ENCODE assay signal across 8 cellular contexts in the genomic region with DNA sequence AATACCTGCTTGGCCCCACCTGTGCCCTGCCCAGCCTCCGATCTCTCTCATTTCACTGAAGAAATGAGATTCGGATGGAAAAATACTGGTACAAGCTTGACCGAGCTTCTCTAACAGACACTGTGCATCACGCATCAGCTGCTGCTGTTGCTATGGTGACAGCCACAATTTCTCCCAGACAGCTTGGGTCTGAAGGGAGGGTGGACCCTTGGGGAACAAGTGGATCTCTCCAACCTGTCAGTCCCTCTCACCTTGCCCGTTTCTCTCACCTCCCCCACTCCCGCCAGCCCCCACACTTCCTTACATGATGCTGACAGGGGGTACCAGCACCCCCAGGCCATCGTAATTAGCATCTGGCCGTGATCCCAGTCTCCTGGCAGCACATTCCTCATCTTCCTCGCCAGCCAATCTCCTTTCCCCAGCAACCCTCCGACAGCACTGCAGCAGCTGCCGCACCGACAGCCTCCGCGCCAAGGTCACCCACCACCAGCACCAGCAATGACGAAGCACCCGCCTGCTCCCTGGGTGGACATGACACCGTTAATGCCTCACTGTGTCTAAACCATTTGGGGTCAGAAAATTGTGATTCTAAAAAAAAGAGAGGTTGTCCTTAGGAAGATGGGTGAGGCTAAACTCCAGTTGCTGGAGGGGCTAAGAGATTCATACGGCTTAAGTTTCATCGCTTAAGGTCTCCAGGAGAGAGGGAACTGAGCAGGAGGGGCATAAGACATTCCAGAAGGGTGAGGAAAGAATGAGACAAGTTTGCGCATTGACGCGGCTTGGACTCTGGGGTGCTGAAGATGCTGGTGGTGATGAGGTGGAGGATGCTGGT. TPM values are rescaled to one million over a fixed set of nuclear protein-coding genes. Genes with fewer than 3 reads are reported as not detected.
DNase-seq lines count a peak whose midpoint lies in the region; ATAC-seq and TF ChIP-seq lines count a peak whose summit lies in the region.

No MANE protein-coding gene starts in this region.

- no peaks in the 10 kb centered on the region for H3K36me3 ChIP-seq in uterus
- H3K36me3 ChIP-seq in effector memory CD4-positive, alpha-beta T cell (ENCODE audit: control insufficient read depth, insufficient read depth, low read length), result no peaks in the 10 kb centered on the region

- DNase-seq in activated CD4-positive, alpha-beta memory T cell treated with anti-CD3 and anti-CD28 coated beads for 36 hours, result peak; percentile 37
- DNase-seq in activated CD4-positive, alpha-beta memory T cell treated with anti-CD3 and anti-CD28 coated beads, Interleukin-2, amount 10 ng/mL, durations not matched to agents 7 days and 5 days, result no peak
- peak; percentile 21 for DNase-seq in NCI-H774 (lab: John Stamatoyannopoulos, UW)
- peak; percentile 48 for DNase-seq in epithelial cell of esophagus (ENCODE audit: low read depth)
- DNase-seq in midbrain (lab: John Stamatoyannopoulos, UW), result peak; percentile 72
- DNase-seq in uterus, result peak; percentile 79 to 84
- DNase-seq in effector memory CD4-positive, alpha-beta T cell, result no peak

- H3K4me3 Mint-ChIP-seq in activated CD4-positive, alpha-beta memory T cell treated with anti-CD3 and anti-CD28 coated beads for 36 hours, result no peak overlapping the region
- H3K4me3 Mint-ChIP-seq in activated CD4-positive, alpha-beta memory T cell treated with anti-CD3 and anti-CD28 coated beads, Interleukin-2, amount 10 ng/mL, durations not matched to agents 7 days and 5 days, result no peak overlapping the region

- peak overlapping the region; percentile 83 to 86 for H3K27ac ChIP-seq in uterus
- no peak overlapping the region for H3K27ac ChIP-seq in effector memory CD4-positive, alpha-beta T cell (ENCODE audit: insufficient read depth, low read length, poor library complexity, severe bottlenecking)

- no peak for TF ChIP-seq CTCF in epithelial cell of esophagus (IDR thresholded peaks at IDR 0.05; ENCODE audit: insufficient read depth, low read depth, low read length, missing control alignments)
- no peak for TF ChIP-seq CTCF in uterus (IDR thresholded peaks at IDR 0.05)

- POLR2A ChIA-PET in activated CD4-positive, alpha-beta memory T cell treated with anti-CD3 and anti-CD28 coated beads for 36 hours (lab: Charles Lee), result interaction anchor here (1.1 kb wide), 1 partner anchor 82 kb away, joined by 5 read pairs; no protein-coding TSS in a partner anchor
- POLR2A ChIA-PET in activated CD4-positive, alpha-beta memory T cell treated with anti-CD3 and anti-CD28 coated beads, Interleukin-2, amount 10 ng/mL, durations not matched to agents 7 days and 5 days (lab: Charles Lee), result no interaction called here

- peaks cover 0 to 24% of the 10 kb centered on the region in 2 donors for H3K4me1 ChIP-seq in uterus
- H3K4me1 ChIP-seq in effector memory CD4-positive, alpha-beta T cell (ENCODE audit: control insufficient read depth, insufficient read depth, low read length, poor library complexity, severe bottlenecking), result no peaks in the 10 kb centered on the region

- intact Hi-C loops in activated CD4-positive, alpha-beta memory T cell treated with anti-CD3 and anti-CD28 coated beads for 36 hours (cut with micrococcal nuclease), result no loop called here
- intact Hi-C loops in uterus (cut with DNase I; ENCODE audit: low total_unique reads), result no loop called here

- H3K36me3 Mint-ChIP-seq in activated CD4-positive, alpha-beta memory T cell treated with anti-CD3 and anti-CD28 coated beads for 36 hours, result no peaks in the 10 kb centered on the region
- no peaks in the 10 kb centered on the region for H3K36me3 Mint-ChIP-seq in activated CD4-positive, alpha-beta memory T cell treated with anti-CD3 and anti-CD28 coated beads, Interleukin-2, amount 10 ng/mL, durations not matched to agents 7 days and 5 days (ENCODE audit: low read depth)

- ATAC-seq in GM18517 (IDR thresholded peaks at IDR 0.05; ENCODE audit: unreplicated experiment), result no peak

- peaks cover 5% of the 10 kb centered on the region for H3K27me3 Mint-ChIP-seq in activated CD4-positive, alpha-beta memory T cell treated with anti-CD3 and anti-CD28 coated beads for 36 hours
- H3K27me3 Mint-ChIP-seq in activated CD4-positive, alpha-beta memory T cell treated with anti-CD3 and anti-CD28 coated beads, Interleukin-2, amount 10 ng/mL, durations not matched to agents 7 days and 5 days, result peaks cover 2% of the 10 kb centered on the region

- H3K9me3 ChIP-seq in uterus, result no peaks in the 10 kb centered on the region
- no peaks in the 10 kb centered on the region for H3K9me3 ChIP-seq in effector memory CD4-positive, alpha-beta T cell (ENCODE audit: control insufficient read depth, low read length)

- CTCF ChIA-PET in activated CD4-positive, alpha-beta memory T cell treated with anti-CD3 and anti-CD28 coated beads for 36 hours (lab: Charles Lee), result interaction anchor here (1.1 kb wide), 1 partner anchor 9 kb away, joined by 3 read pairs; no protein-coding TSS in a partner anchor
- CTCF ChIA-PET in activated CD4-positive, alpha-beta memory T cell treated with anti-CD3 and anti-CD28 coated beads, Interleukin-2, amount 10 ng/mL, durations not matched to agents 7 days and 5 days (lab: Charles Lee), result no interaction called here

- no peaks in the 10 kb centered on the region for H3K27me3 ChIP-seq in uterus
- H3K27me3 ChIP-seq in effector memory CD4-positive, alpha-beta T cell (replicated peaks; ENCODE audit: control insufficient read depth, insufficient read depth, low read length, poor library complexity, severe bottlenecking), result no peaks in the 10 kb centered on the region

- H3K27ac Mint-ChIP-seq in activated CD4-positive, alpha-beta memory T cell treated with anti-CD3 and anti-CD28 coated beads for 36 hours, result no peak overlapping the region
- no peak overlapping the region for H3K27ac Mint-ChIP-seq in activated CD4-positive, alpha-beta memory T cell treated with anti-CD3 and anti-CD28 coated beads, Interleukin-2, amount 10 ng/mL, durations not matched to agents 7 days and 5 days

- peaks cover 36% of the 10 kb centered on the region for H3K4me1 Mint-ChIP-seq in activated CD4-positive, alpha-beta memory T cell treated with anti-CD3 and anti-CD28 coated beads for 36 hours (ENCODE audit: low read depth)
- H3K4me1 Mint-ChIP-seq in activated CD4-positive, alpha-beta memory T cell treated with anti-CD3 and anti-CD28 coated beads, Interleukin-2, amount 10 ng/mL, durations not matched to agents 7 days and 5 days, result peaks cover 14% of the 10 kb centered on the region

- H3K4me3 ChIP-seq in epithelial cell of esophagus (ENCODE audit: low read length) (no peak overlapping the region), uterus (no peak overlapping the region)
- no peak overlapping the region for H3K4me3 ChIP-seq in effector memory CD4-positive, alpha-beta T cell (ENCODE audit: insufficient read depth, low read depth, low read length, poor library complexity, severe bottlenecking)

- H3K9me3 Mint-ChIP-seq in activated CD4-positive, alpha-beta memory T cell treated with anti-CD3 and anti-CD28 coated beads for 36 hours, result no peaks in the 10 kb centered on the region
- no peaks in the 10 kb centered on the region for H3K9me3 Mint-ChIP-seq in activated CD4-positive, alpha-beta memory T cell treated with anti-CD3 and anti-CD28 coated beads, Interleukin-2, amount 10 ng/mL, durations not matched to agents 7 days and 5 days

- no peak for TF ChIP-seq POLR2A in uterus (IDR thresholded peaks at IDR 0.05)

RNA-seq across cellular contexts. Expression of a gene that starts 58.6 kb away (rescaled TPM):
- 10 to 100 TPM; 31.7 to 36.3 TPM for total RNA-seq in activated CD4-positive, alpha-beta memory T cell treated with anti-CD3 and anti-CD28 coated beads for 36 hours
- 10 to 100 TPM; 37.4 to 37.8 TPM for total RNA-seq in activated CD4-positive, alpha-beta memory T cell treated with anti-CD3 and anti-CD28 coated beads, Interleukin-2, amount 10 ng/mL, durations not matched to agents 7 days and 5 days
- total RNA-seq in uterus, result 100 to 1,000 TPM in 1 of 4 donors, 10 to 100 TPM in 3; 22.6 to 109 (median 49.2) TPM

Comparison
In these comparisons a context has a peak if more than half of its experiments do, and no peak if none do; other contexts are left out.
1. DNase-seq: peak in activated CD4-positive, alpha-beta memory T cell treated with anti-CD3 and anti-CD28 coated beads for 36 hours (single experiment), NCI-H774 (single experiment), epithelial cell of esophagus (single experiment), midbrain (single experiment) and uterus (2 of 2); none in activated CD4-positive, alpha-beta memory T cell treated with anti-CD3 and anti-CD28 coated beads, Interleukin-2, amount 10 ng/mL, durations not matched to agents 7 days and 5 days (single experiment) and effector memory CD4-positive, alpha-beta T cell (0 of 3).